Comparison of ENCODE assay signal across 15 cellular contexts in the genomic region with DNA sequence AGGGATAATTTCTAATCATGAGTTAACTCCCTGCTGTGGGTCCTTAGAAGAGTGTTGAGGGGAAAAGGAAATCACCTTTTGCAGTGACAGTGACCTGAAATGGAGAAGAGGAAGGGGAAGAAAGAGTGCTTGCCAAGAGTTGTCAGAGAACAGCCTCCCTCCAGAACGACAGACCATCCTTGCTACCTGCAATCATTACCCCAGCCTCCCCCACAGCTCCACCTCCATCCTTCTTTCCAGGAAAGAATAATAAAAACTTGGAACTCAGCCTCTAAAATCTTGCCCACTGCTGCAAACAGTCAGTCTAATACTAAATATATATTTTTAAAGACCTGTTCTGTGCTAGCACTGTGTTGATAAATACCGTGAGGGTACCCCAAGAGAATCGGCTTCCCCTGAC.
"Had no signal": no experiment of that assay in that cellular context is flagged by ENCODE, and none has a peak within 500 bp of the region (broad histone marks: within the 10 kb centered on the region; RNA-seq: fewer than 3 reads in every experiment).

No MANE protein-coding gene starts in this region.

- FAIRE-seq: colon had no signal

- H3K4me3 Mint-ChIP-seq: natural killer cell; stimulated activated naive B cell treated with anti-CD40 and anti-IgM and Interleukin-4, amounts not matched to agents 10 μg/mL and 1 μg/mL and 100 μg/mL, for 72 hours; WTC11 had no signal

- H3K27ac ChIP-seq: cardiac muscle cell, gastroesophageal sphincter, left lung had no signal

- H3K27ac Mint-ChIP-seq: natural killer cell; stimulated activated naive B cell treated with anti-CD40 and anti-IgM and Interleukin-4, amounts not matched to agents 10 μg/mL and 1 μg/mL and 100 μg/mL, for 72 hours; WTC11 had no signal

- H3K36me3 Mint-ChIP-seq: natural killer cell, WTC11 had no signal

- ATAC-seq: gastroesophageal sphincter; left lung; mucosa of descending colon; natural killer cell; sciatic nerve; stimulated activated naive B cell treated with anti-CD40 and anti-IgM and Interleukin-4, amounts not matched to agents 10 μg/mL and 1 μg/mL and 100 μg/mL, for 72 hours had no signal

- H3K9me3 Mint-ChIP-seq: natural killer cell; stimulated activated naive B cell treated with anti-CD40 and anti-IgM and Interleukin-4, amounts not matched to agents 10 μg/mL and 1 μg/mL and 100 μg/mL, for 72 hours; WTC11 had no signal

- H3K4me3 ChIP-seq: cardiac muscle cell, gastroesophageal sphincter, left lung, mucosa of descending colon had no signal

- H3K27me3 Mint-ChIP-seq: stimulated activated naive B cell treated with anti-CD40 and anti-IgM and Interleukin-4, amounts not matched to agents 10 μg/mL and 1 μg/mL and 100 μg/mL, for 72 hours had no signal

- H3K36me3 ChIP-seq: cardiac muscle cell, gastroesophageal sphincter, left lung, spleen had no signal

- DNase-seq: islet precursor cell; left lung; mucosa of descending colon; natural killer cell; nucleus accumbens; spleen; stimulated activated CD4-positive, alpha-beta T cell treated with anti-CD3 and anti-CD28 coated beads, Interleukin-1b, Interleukin-23, amount 100 ng/mL, for 48 hours; stimulated activated naive B cell treated with anti-CD40 and anti-IgM and Interleukin-4, amounts not matched to agents 10 μg/mL and 1 μg/mL and 100 μg/mL, for 72 hours; substantia nigra; trophoblast cell had no signal

- H3K9me3 ChIP-seq: gastroesophageal sphincter, left lung, mucosa of descending colon, spleen had no signal

- H3K27me3 ChIP-seq: gastroesophageal sphincter, left lung, spleen had no signal
